8 cellular contexts compared by ENCODE assay signal in genomic region chr20:62623488-62624324, GRCh38. TPM values are rescaled to one million over a fixed set of nuclear protein-coding genes. Genes with fewer than 3 reads are reported as not detected.
DNase-seq lines count a peak whose midpoint lies in the region; ATAC-seq and TF ChIP-seq lines count a peak whose summit lies in the region.

No MANE protein-coding gene starts in this region.

- DNase-seq in DMS79 treated with DMSO at 0.1 percent for 48 hours (lab: John Stamatoyannopoulos, UW) (peak; percentile 90), HT1080 (ENCODE audit: low read depth) (peak; percentile 96), SK-N-SH (peak; percentile 93), cardiac muscle cell (ENCODE audit: low read depth in 1 of 2, low spot score in 1 of 2) (peak; percentile 87 to 91), renal cortical epithelial cell (ENCODE audit: low read depth) (peak; percentile 93), NCI-H510A treated with DMSO at 0.1 percent for 48 hours (lab: John Stamatoyannopoulos, UW) (no peak)

- no peaks in the 10 kb centered on the region for H4K20me1 ChIP-seq in SK-N-SH (ENCODE audit: insufficient read depth)

- WGBS in SK-N-SH (ENCODE audit: low lambda C conversion rate), result 44% methylated on average over 16 of the region's 23 CpGs

- CTCF ChIA-PET in SK-N-SH (lab: Yijun Ruan, JAX), result interaction anchor here (0.6 to 4.3 kb wide), 7 partner anchors 9 to 1350 kb away, joined by 3 to 20 read pairs (median 4); no protein-coding TSS in a partner anchor

- H3K4me3 Mint-ChIP-seq in activated naive CD4-positive, alpha-beta T cell treated with anti-CD3 and anti-CD28 coated beads, Interleukin-2, amount 50 U/mL, for 24 hours, result peak overlapping the region; percentile 71

- peak overlapping the region; percentile 81 for H3K27ac Mint-ChIP-seq in activated naive CD4-positive, alpha-beta T cell treated with anti-CD3 and anti-CD28 coated beads, Interleukin-2, amount 50 U/mL, for 24 hours

- no peaks in the 10 kb centered on the region for H3K9me2 ChIP-seq in SK-N-SH

- H3K9ac ChIP-seq in SK-N-SH, result no peak overlapping the region

- TF ChIP-seq RAD21 in SK-N-SH (IDR thresholded peaks at IDR 0.05; ENCODE audit: low read length), result no peak

- H3K4me1 ChIP-seq in SK-N-SH (ENCODE audit: control insufficient read depth in 1 of 2, insufficient read depth in 2 of 2, low read depth in 1 of 2, low read length in 1 of 2) (peaks cover 9 to 33% of the 10 kb centered on the region in 2 experiments; a peak in 3 of 4 replicates), cardiac muscle cell (ENCODE audit: low read depth) (peaks cover 8% of the 10 kb centered on the region)

- H3K4me2 ChIP-seq in SK-N-SH, result peak overlapping the region; percentile 26; the same call in 1 of the 2 replicates

- peak; percentile 81 for ATAC-seq in GM21390 (IDR thresholded peaks at IDR 0.05; ENCODE audit: unreplicated experiment)

- no peaks in the 10 kb centered on the region for H3K9me3 ChIP-seq in SK-N-SH
- H3K9me3 ChIP-seq in cardiac muscle cell (ENCODE audit: low read depth), result no peaks in the 10 kb centered on the region

- H3K4me3 ChIP-seq in SK-N-SH (ENCODE audit: low read depth in 2 of 2, low read length in 1 of 2) (no peak overlapping the region), cardiac muscle cell (no peak overlapping the region)

- no peaks in the 10 kb centered on the region for H3K9me3 Mint-ChIP-seq in activated naive CD4-positive, alpha-beta T cell treated with anti-CD3 and anti-CD28 coated beads, Interleukin-2, amount 50 U/mL, for 24 hours

- H3F3A ChIP-seq in SK-N-SH (replicated peaks; ENCODE audit: insufficient read depth), result no peaks in the 10 kb centered on the region

- H3K27ac ChIP-seq in SK-N-SH (ENCODE audit: low read depth in 2 of 2, low read length in 1 of 2), result peak overlapping the region in 1 of 2 experiments; percentile 61; a peak in 2 of 4 replicates
- peak overlapping the region; percentile 78 for H3K27ac ChIP-seq in cardiac muscle cell

- H3K36me3 Mint-ChIP-seq in activated naive CD4-positive, alpha-beta T cell treated with anti-CD3 and anti-CD28 coated beads, Interleukin-2, amount 50 U/mL, for 24 hours, result no peaks in the 10 kb centered on the region

- no peak for TF ChIP-seq EP300 in SK-N-SH (IDR thresholded peaks at IDR 0.05; ENCODE audit: borderline replicate concordance in 1 of 2, low read depth in 1 of 2, low read length in 1 of 2)

- H3K36me3 ChIP-seq in SK-N-SH (replicated peaks in 1 of 2; ENCODE audit: control insufficient read depth in 1 of 2, insufficient read depth in 2 of 2, low read length in 1 of 2) (no peaks in the 10 kb centered on the region), cardiac muscle cell (no peaks in the 10 kb centered on the region)

- H3K4me1 Mint-ChIP-seq in activated naive CD4-positive, alpha-beta T cell treated with anti-CD3 and anti-CD28 coated beads, Interleukin-2, amount 50 U/mL, for 24 hours, result peaks cover 17% of the 10 kb centered on the region

- H3K27me3 ChIP-seq in SK-N-SH (ENCODE audit: insufficient read depth) (no peaks in the 10 kb centered on the region), cardiac muscle cell (no peaks in the 10 kb centered on the region)

- H2AFZ ChIP-seq in SK-N-SH (ENCODE audit: low read depth), result no peak overlapping the region

- no peaks in the 10 kb centered on the region for H3K27me3 Mint-ChIP-seq in activated naive CD4-positive, alpha-beta T cell treated with anti-CD3 and anti-CD28 coated beads, Interleukin-2, amount 50 U/mL, for 24 hours

- no peaks in the 10 kb centered on the region for H3K79me2 ChIP-seq in SK-N-SH (ENCODE audit: insufficient read depth)

- TF ChIP-seq CTCF in SK-N-SH (IDR thresholded peaks at IDR 0.05) (no peak), cardiac muscle cell (IDR thresholded peaks at IDR 0.05; ENCODE audit: low read depth, low read length) (peak; percentile 16)

- POLR2A ChIA-PET in SK-N-SH (lab: Yijun Ruan, JAX), result interaction anchor here (1.0 kb wide), 1 partner anchor 19 kb away, joined by 4 read pairs; the partner anchor contains the start of gene SLCO4A1

TF ChIP-seq in SK-N-SH, 30 proteins besides CTCF, POLR2A, EP300 and RAD21 (continues in another document):
- no peak for TF ChIP-seq ELF1 (IDR thresholded peaks at IDR 0.05)
- no peak for TF ChIP-seq GABPA (IDR thresholded peaks at IDR 0.05; ENCODE audit: low read depth)
- no peak for TF ChIP-seq RCOR1 (IDR thresholded peaks at IDR 0.05; ENCODE audit: low read length)
- no peak for TF ChIP-seq TEAD4 (IDR thresholded peaks at IDR 0.05; ENCODE audit: borderline replicate concordance, insufficient read depth)
- TF ChIP-seq USF1 (IDR thresholded peaks at IDR 0.05; ENCODE audit: borderline replicate concordance, low read depth), result no peak
- TF ChIP-seq CHD2 (IDR thresholded peaks at IDR 0.05; ENCODE audit: low read length, partially characterized antibody), result no peak
- no peak for TF ChIP-seq USF2 (IDR thresholded peaks at IDR 0.05; ENCODE audit: borderline replicate concordance, low read depth, low read length)
- no peak for TF ChIP-seq NRF1 (IDR thresholded peaks at IDR 0.05; ENCODE audit: low read depth, low read length)
- no peak for TF ChIP-seq ZBTB33 (IDR thresholded peaks at IDR 0.05; ENCODE audit: borderline replicate concordance, low read depth)
- TF ChIP-seq TCF12 (IDR thresholded peaks at IDR 0.05), result no peak
- no peak for TF ChIP-seq TAF1 (IDR thresholded peaks at IDR 0.05; ENCODE audit: borderline replicate concordance, low read depth, low read length)
- no peak for TF ChIP-seq NFIC (IDR thresholded peaks at IDR 0.05; ENCODE audit: borderline replicate concordance)
- TF ChIP-seq EZH2phosphoT487 (IDR thresholded peaks at IDR 0.05; ENCODE audit: borderline replicate concordance, low read depth), result no peak
- TF ChIP-seq REST (IDR thresholded peaks at IDR 0.05; ENCODE audit: low read depth, low read length), result no peak
- TF ChIP-seq RXRA (IDR thresholded peaks at IDR 0.05; ENCODE audit: borderline replicate concordance, low read depth), result no peak
- no peak for TF ChIP-seq FOXJ3 (CRISPR knock-in tag; IDR thresholded peaks at IDR 0.05)

RNA-seq across cellular contexts. Expression of gene SLCO4A1, which starts 18.6 kb away (rescaled TPM):
- total RNA-seq in HT1080 (2014; rRNA removed; shearing (Covaris generic)), result 45.5 and 55.7 TPM in 2 replicates
- polyA plus RNA-seq in HT1080 (2015; cell fraction: cytosol; rRNA removed), result 19.0 and 26.2 TPM in 2 replicates
- polyA plus RNA-seq in HT1080 (2015; cell fraction: nucleus; rRNA removed), result 43.9 and 50.8 TPM in 2 replicates
- 0.33 and 0.36 TPM in 2 replicates for polyA plus RNA-seq in SK-N-SH (2012; rRNA removed)
- polyA plus RNA-seq in SK-N-SH (2012; cell fraction: cytosol; rRNA removed), result 0.19 and 0.42 TPM in 2 replicates
- polyA plus RNA-seq in SK-N-SH (2012; cell fraction: nucleus; rRNA removed), result 0.55 and 0.91 TPM in 2 replicates
- 0.15 and 1.4 TPM in 2 replicates for total RNA-seq in cardiac muscle cell
- polyA plus RNA-seq in cardiac muscle cell, result 0.67 and 1.0 TPM in 2 replicates
- total RNA-seq in renal cortical epithelial cell, result 6.1 and 30.7 TPM in 2 replicates
